9 cellular contexts compared by ENCODE assay signal in the genomic region with DNA sequence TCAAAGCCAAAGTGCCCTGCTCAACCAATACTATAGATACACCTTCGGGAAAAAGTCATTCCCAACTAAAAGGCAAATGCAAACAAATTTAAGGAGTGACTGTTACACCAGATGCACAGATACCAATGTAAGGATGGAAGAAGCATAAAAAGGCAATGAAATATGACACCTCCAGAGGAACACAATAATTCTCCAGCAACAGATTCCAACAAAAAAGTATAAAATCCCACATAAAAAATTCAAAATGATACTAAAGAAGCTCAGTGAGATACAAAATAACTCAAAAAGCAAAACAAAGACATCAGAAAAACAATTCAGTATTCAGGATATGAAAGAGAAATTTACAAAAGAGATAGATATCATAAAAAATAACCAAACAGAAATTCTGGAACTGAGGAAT.
"Had no signal": no experiment of that assay in that cellular context is flagged by ENCODE, and none has a peak within 500 bp of the region (broad histone marks: within the 10 kb centered on the region; RNA-seq: fewer than 3 reads in every experiment).

No MANE protein-coding gene starts in this region.

- H3K9me3 ChIP-seq: HAP-1 had no signal

- H2AFZ ChIP-seq: GM23248 had no signal

- H3K4me1 ChIP-seq: HAP-1 had no signal

- H3K27ac ChIP-seq: GM23248, HL-60 had no signal

- H3K27me3 Mint-ChIP-seq: IgD-negative memory B cell had no signal

- FAIRE-seq: HepG2 had no signal

- ATAC-seq: HCT116 had no signal

- H3K36me3 ChIP-seq: HAP-1 had no signal

- H3K4me3 Mint-ChIP-seq: HFFc6, IgD-negative memory B cell had no signal

- H3K4me3 ChIP-seq: GM23248, HAP-1 had no signal

- H3K9me3 Mint-ChIP-seq: HFFc6 had no signal

- DNase-seq: GM23248, GOT3, H7, HFFc6 had no signal

- H3K36me3 Mint-ChIP-seq: IgD-negative memory B cell had no signal

- H3K9ac ChIP-seq: GM23248 had no signal

- H3K27ac Mint-ChIP-seq: HFFc6, IgD-negative memory B cell had no signal
